Comparison of ENCODE assay signal across 1 cellular context in the genomic region with DNA sequence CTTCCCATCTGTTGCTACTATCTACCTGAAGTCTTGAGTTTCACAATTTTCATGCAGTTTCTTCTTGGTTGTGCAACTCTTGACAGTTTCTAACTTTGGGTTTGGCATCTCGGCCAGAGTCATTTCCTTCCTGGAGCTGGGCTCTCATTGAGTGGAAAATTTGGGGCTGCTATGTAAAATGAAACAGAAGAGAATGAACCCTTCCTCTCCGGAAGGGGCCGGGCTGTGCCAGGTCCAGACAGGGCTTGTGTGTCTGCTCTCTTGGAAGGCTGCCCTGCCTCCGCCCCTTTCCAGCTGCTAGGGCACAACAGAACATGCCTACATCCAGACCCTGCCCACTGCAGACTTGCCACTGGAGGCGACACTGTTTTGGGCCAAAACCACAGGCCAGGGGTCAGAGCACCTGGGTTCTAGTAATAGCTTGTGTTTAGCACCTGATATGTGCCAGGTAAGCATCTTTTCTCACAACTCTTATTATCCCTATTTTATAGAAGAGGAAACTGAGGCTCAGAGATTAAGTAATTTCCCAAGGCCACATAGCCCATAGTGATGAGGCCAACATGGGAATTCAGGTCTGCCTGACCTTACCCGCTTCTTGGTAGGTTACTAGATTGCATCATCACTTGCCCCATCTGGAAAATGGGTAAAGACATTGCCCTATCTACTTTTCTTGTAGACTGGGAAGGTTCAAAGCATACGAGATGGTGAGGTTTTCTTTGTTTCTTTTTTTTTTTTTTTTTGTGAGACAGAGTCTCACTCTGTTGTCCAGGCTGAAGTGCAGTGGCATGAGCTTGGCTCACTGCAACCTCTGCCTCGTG.
TF ChIP-seq lines count a peak whose summit lies in the region.

No MANE protein-coding gene starts in this region.

TF ChIP-seq in WTC11, 78 proteins besides CTCF, POLR2A, EP300 and RAD21 (continued from another document):
- TF ChIP-seq, protein P1, sequence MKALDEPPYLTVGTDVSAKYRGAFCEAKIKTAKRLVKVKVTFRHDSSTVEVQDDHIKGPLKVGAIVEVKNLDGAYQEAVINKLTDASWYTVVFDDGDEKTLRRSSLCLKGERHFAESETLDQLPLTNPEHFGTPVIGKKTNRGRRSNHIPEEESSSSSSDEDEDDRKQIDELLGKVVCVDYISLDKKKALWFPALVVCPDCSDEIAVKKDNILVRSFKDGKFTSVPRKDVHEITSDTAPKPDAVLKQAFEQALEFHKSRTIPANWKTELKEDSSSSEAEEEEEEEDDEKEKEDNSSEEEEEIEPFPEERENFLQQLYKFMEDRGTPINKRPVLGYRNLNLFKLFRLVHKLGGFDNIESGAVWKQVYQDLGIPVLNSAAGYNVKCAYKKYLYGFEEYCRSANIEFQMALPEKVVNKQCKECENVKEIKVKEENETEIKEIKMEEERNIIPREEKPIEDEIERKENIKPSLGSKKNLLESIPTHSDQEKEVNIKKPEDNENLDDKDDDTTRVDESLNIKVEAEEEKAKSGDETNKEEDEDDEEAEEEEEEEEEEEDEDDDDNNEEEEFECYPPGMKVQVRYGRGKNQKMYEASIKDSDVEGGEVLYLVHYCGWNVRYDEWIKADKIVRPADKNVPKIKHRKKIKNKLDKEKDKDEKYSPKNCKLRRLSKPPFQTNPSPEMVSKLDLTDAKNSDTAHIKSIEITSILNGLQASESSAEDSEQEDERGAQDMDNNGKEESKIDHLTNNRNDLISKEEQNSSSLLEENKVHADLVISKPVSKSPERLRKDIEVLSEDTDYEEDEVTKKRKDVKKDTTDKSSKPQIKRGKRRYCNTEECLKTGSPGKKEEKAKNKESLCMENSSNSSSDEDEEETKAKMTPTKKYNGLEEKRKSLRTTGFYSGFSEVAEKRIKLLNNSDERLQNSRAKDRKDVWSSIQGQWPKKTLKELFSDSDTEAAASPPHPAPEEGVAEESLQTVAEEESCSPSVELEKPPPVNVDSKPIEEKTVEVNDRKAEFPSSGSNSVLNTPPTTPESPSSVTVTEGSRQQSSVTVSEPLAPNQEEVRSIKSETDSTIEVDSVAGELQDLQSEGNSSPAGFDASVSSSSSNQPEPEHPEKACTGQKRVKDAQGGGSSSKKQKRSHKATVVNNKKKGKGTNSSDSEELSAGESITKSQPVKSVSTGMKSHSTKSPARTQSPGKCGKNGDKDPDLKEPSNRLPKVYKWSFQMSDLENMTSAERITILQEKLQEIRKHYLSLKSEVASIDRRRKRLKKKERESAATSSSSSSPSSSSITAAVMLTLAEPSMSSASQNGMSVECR (CRISPR knock-in tag; IDR thresholded peaks at IDR 0.05; ENCODE audit: borderline replicate concordance): no peak
- TF ChIP-seq ZNF423 (CRISPR knock-in tag; IDR thresholded peaks at IDR 0.05) (no peak), TP53 (CRISPR knock-in tag; IDR thresholded peaks at IDR 0.05) (no peak), ZNF671 (CRISPR knock-in tag; IDR thresholded peaks at IDR 0.05) (no peak), SMAD4 (CRISPR knock-in tag; IDR thresholded peaks at IDR 0.05) (no peak)
- TF ChIP-seq, protein P2, sequence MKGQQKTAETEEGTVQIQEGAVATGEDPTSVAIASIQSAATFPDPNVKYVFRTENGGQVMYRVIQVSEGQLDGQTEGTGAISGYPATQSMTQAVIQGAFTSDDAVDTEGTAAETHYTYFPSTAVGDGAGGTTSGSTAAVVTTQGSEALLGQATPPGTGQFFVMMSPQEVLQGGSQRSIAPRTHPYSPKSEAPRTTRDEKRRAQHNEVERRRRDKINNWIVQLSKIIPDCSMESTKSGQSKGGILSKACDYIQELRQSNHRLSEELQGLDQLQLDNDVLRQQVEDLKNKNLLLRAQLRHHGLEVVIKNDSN (CRISPR knock-in tag; IDR thresholded peaks at IDR 0.05): no peak
